In genomic region chr10:44947356-44948152, GRCh38 we compare ENCODE assay signal across 1 cellular context.
TF ChIP-seq lines count a peak whose summit lies in the region.

No MANE protein-coding gene starts in this region.

TF ChIP-seq in K562, 482 proteins besides CTCF, POLR2A, EP300 and RAD21:
- peak; percentile 52; the same call in 1 of the 2 replicates for TF ChIP-seq SPI1 (IDR thresholded peaks at IDR 0.05; ENCODE audit: borderline replicate concordance, low read depth, low read length)
- TF ChIP-seq ZNF780A (CRISPR knock-in tag; IDR thresholded peaks at IDR 0.05): no peak
- TF ChIP-seq CBFA2T2 (conservative IDR thresholded peaks at IDR 0.05): peak; percentile 21; the same call in 1 of the 2 replicates
- TF ChIP-seq ZNF124 (CRISPR knock-in tag; IDR thresholded peaks at IDR 0.05): no peak
- TF ChIP-seq, protein P1, sequence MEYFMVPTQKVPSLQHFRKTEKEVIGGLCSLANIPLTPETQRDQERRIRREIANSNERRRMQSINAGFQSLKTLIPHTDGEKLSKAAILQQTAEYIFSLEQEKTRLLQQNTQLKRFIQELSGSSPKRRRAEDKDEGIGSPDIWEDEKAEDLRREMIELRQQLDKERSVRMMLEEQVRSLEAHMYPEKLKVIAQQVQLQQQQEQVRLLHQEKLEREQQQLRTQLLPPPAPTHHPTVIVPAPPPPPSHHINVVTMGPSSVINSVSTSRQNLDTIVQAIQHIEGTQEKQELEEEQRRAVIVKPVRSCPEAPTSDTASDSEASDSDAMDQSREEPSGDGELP (CRISPR knock-in tag; IDR thresholded peaks at IDR 0.05; ENCODE audit: borderline replicate concordance): peak; percentile 30; the same call in 1 of the 2 replicates
- 0 out of 2 replicates have a peak, but pooled peaks have one; percentile 26 for TF ChIP-seq CBFA2T3 (IDR thresholded peaks at IDR 0.05)
